8 cellular contexts compared by ENCODE assay signal in the genomic region with DNA sequence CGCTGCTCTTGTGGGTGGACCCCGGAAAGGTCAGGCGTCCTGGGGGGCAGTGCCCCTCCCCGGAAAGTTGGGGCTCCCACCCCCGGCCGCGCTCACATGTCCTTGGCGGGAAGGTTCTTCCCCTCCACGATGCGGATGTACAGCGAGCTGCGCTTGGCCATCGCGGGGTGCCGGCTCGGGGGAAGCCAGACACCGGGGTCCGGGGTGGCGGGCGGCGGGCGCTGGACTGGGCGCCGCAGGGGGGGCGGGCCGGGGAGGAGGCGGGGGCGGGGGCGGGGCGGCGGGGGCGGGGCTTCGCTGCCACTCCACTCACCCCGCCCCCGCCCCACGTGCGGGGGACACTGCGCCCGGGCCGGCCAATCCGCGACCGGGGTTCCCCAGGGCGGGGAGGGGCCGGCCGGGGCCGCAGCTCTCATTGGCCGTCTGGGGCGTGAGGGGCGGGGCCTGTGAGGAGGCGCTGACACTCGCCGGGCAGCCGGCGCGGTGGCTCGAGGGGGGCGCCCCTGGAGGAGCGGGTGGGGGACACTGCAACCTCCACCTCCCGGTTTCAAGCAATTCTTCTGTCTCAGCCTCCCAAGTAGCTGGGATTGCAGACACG. TPM values are rescaled to one million over a fixed set of nuclear protein-coding genes. Genes with fewer than 3 reads are reported as not detected.
DNase-seq lines count a peak whose midpoint lies in the region; ATAC-seq and TF ChIP-seq lines count a peak whose summit lies in the region.
"Not testable (repeated sequence)": the region's sequence is repeated elsewhere in the genome, so short reads cannot be mapped to it uniquely, and the experiment has no call there.

A gene (minus strand): TSS at position 228 of the 598 bp plus-strand sequence. CDS start 67 bp downstream, at position 161.

- not testable (repeated sequence) for H3K27me3 ChIP-seq in Panc1 (ENCODE audit: control insufficient read depth, insufficient read depth, low read length); foreskin keratinocyte; mesenchymal stem cell (ENCODE audit: control insufficient read depth in 1 of 2, insufficient read depth in 1 of 2, low read length in 2 of 2); testis

- not testable (repeated sequence) for H3K4me1 Mint-ChIP-seq in activated T-helper 17 cell treated with anti-CD3 and anti-CD28 coated beads, Interleukin-2, amount 50 U/mL, for 72 hours

- not testable (repeated sequence) for H3K14ac ChIP-seq in mesenchymal stem cell (ENCODE audit: low read length in 2 of 2)

- WGBS in mesenchymal stem cell, result no CpG with 5 or more reads among the region's 61 CpGs
- WGBS in testis, 2 donors, result no CpG with 5 or more reads among the region's 61 CpGs

- not testable (repeated sequence) for H3K18ac ChIP-seq in mesenchymal stem cell (ENCODE audit: low read depth in 1 of 2, low read length in 2 of 2)

- in situ Hi-C loops in Panc1 (cut with HindIII; ENCODE audit: low pct_unique_long_range_greater_than_20kb, low sequenced_read_pairs), result not testable (repeated sequence)

- ATAC-seq in GM18498 (IDR thresholded peaks at IDR 0.05; ENCODE audit: unreplicated experiment) (peak; percentile 87), GM21515 (IDR thresholded peaks at IDR 0.05; ENCODE audit: unreplicated experiment) (peak; percentile 65), HG03064 (IDR thresholded peaks at IDR 0.05; ENCODE audit: low read depth, unreplicated experiment) (peak; percentile 61), Panc1 (peak; percentile 92), foreskin keratinocyte (peak; percentile 91)
- peak; percentile 92 for ATAC-seq in activated T-helper 17 cell treated with anti-CD3 and anti-CD28 coated beads, Interleukin-2, amount 50 U/mL, for 72 hours (replicated peaks)

- not testable (repeated sequence) for H3K79me1 ChIP-seq in mesenchymal stem cell (replicated peaks; ENCODE audit: low read length, poor library complexity, severe bottlenecking)

- not testable (repeated sequence) for H3K36me3 Mint-ChIP-seq in activated T-helper 17 cell treated with anti-CD3 and anti-CD28 coated beads, Interleukin-2, amount 50 U/mL, for 72 hours (ENCODE audit: low read depth)

- H2AFZ ChIP-seq in mesenchymal stem cell (ENCODE audit: low read depth, low read length), result not testable (repeated sequence)

- H3K27ac ChIP-seq in Panc1 (ENCODE audit: low read length); foreskin keratinocyte; mesenchymal stem cell (ENCODE audit: low read length, poor library complexity, severe bottlenecking); testis: not testable (repeated sequence)

- not testable (repeated sequence) for BruUV-seq in Panc1 (replicated peaks; lab: Mats Ljungman, UMichigan)

- not testable (repeated sequence) for H3K9me3 Mint-ChIP-seq in activated T-helper 17 cell treated with anti-CD3 and anti-CD28 coated beads, Interleukin-2, amount 50 U/mL, for 72 hours

- H3K4me2 ChIP-seq in mesenchymal stem cell (ENCODE audit: low read length, poor library complexity, severe bottlenecking), result not testable (repeated sequence)

- H3K4ac ChIP-seq in mesenchymal stem cell (ENCODE audit: low read depth in 1 of 2, low read length in 2 of 2), result not testable (repeated sequence)

- H2BK15ac ChIP-seq in mesenchymal stem cell (ENCODE audit: low read depth, poor library complexity, severe bottlenecking), result not testable (repeated sequence)

- not testable (repeated sequence) for H2BK5ac ChIP-seq in mesenchymal stem cell (ENCODE audit: low read depth, low read length, poor library complexity, severe bottlenecking)

- H3K27me3 Mint-ChIP-seq in activated T-helper 17 cell treated with anti-CD3 and anti-CD28 coated beads, Interleukin-2, amount 50 U/mL, for 72 hours, result not testable (repeated sequence)

- H2BK120ac ChIP-seq in mesenchymal stem cell (ENCODE audit: low read depth, low read length), result not testable (repeated sequence)

- H3K4me1 ChIP-seq in Panc1 (ENCODE audit: control insufficient read depth, insufficient read depth, low read length); foreskin keratinocyte; mesenchymal stem cell (ENCODE audit: control insufficient read depth, insufficient read depth, low read depth, low read length); testis: not testable (repeated sequence)

- intact Hi-C loops in Panc1 (cut with micrococcal nuclease; ENCODE audit: unreplicated experiment); testis (cut with DNase I; ENCODE audit: low total_unique reads): not testable (repeated sequence)

- DNase-seq in Panc1 (ENCODE audit: low read depth, low spot score); foreskin keratinocyte; testis: not testable (repeated sequence)
- peak; percentile 0 for DNase-seq in mesenchymal stem cell

- H3K4me3 Mint-ChIP-seq in activated T-helper 17 cell treated with anti-CD3 and anti-CD28 coated beads, Interleukin-2, amount 50 U/mL, for 72 hours, result peak within 1 kb of the TSS; percentile 46

- H4K91ac ChIP-seq in mesenchymal stem cell (ENCODE audit: low read length), result not testable (repeated sequence)

- H3K36me3 ChIP-seq in Panc1 (ENCODE audit: control insufficient read depth, insufficient read depth, low read length); mesenchymal stem cell (ENCODE audit: control insufficient read depth in 1 of 2, insufficient read depth in 2 of 2, low read depth in 1 of 2, low read length in 2 of 2); testis (ENCODE audit: low read depth, missing control alignments): not testable (repeated sequence)

- H2AK5ac ChIP-seq in mesenchymal stem cell (ENCODE audit: low read length, severe bottlenecking), result not testable (repeated sequence)

- TF ChIP-seq POLR2A in testis (IDR thresholded peaks at IDR 0.05), result not testable (repeated sequence)

- not testable (repeated sequence) for H3K9me3 ChIP-seq in Panc1 (ENCODE audit: control insufficient read depth, insufficient read depth, low read depth, low read length); mesenchymal stem cell (ENCODE audit: control insufficient read depth, low read length); testis

- CTCF ChIA-PET in Panc1 (lab: Charles Lee), result not testable (repeated sequence)

- H3K4me3 ChIP-seq in Panc1 (ENCODE audit: low read depth in 2 of 2, low read length in 2 of 2), result peak within 1 kb of the TSS; percentile 25 to 29; a peak in 2 of 4 replicates
- H3K4me3 ChIP-seq in mesenchymal stem cell (ENCODE audit: insufficient read depth in 1 of 2, low read depth in 1 of 2, low read length in 2 of 2); testis: not testable (repeated sequence)

- not testable (repeated sequence) for H3K27ac Mint-ChIP-seq in activated T-helper 17 cell treated with anti-CD3 and anti-CD28 coated beads, Interleukin-2, amount 50 U/mL, for 72 hours

- not testable (repeated sequence) for TF ChIP-seq CTCF in Panc1 (IDR thresholded peaks at IDR 0.05); foreskin keratinocyte (conservative IDR thresholded peaks at IDR 0.05); testis (IDR thresholded peaks at IDR 0.05)

- H3K23ac ChIP-seq in mesenchymal stem cell (ENCODE audit: low read length in 2 of 2), result not testable (repeated sequence)

- not testable (repeated sequence) for H2BK12ac ChIP-seq in mesenchymal stem cell (ENCODE audit: low read length in 2 of 2)

- H3K9ac ChIP-seq in mesenchymal stem cell (ENCODE audit: low read length), result not testable (repeated sequence)

- POLR2A ChIA-PET in Panc1 (lab: Charles Lee), result not testable (repeated sequence)

- H4K8ac ChIP-seq in mesenchymal stem cell (ENCODE audit: low read length), result not testable (repeated sequence)

RNA-seq across cellular contexts. Expression of the gene that starts here (rescaled TPM):
- total RNA-seq in Panc1 (2021; ENCODE audit: unreplicated experiment), result 1.2 TPM
- polyA plus RNA-seq in Panc1 (2012; ENCODE audit: insufficient read length), result 4.2 TPM
- 10 to 100 TPM; 14.1 to 23.3 TPM for total RNA-seq in activated T-helper 17 cell treated with anti-CD3 and anti-CD28 coated beads, Interleukin-2, amount 50 U/mL, for 72 hours
- total RNA-seq in foreskin keratinocyte, result 0.51 and 0.53 TPM in 2 replicates
- polyA plus RNA-seq in foreskin keratinocyte, result 0.16 and 0.29 TPM in 2 replicates
- polyA plus RNA-seq in mesenchymal stem cell (2013, experiment 1 of 2), result 2.1 TPM
- polyA plus RNA-seq in mesenchymal stem cell (2013, experiment 2 of 2), result 2.2 TPM
- total RNA-seq in testis, result 10 to 100 TPM; 11.5 to 15.7 TPM
- 18.5 TPM for polyA plus RNA-seq in testis (ENCODE audit: insufficient read depth, low read depth, low replicate concordance)

Comparison
In these comparisons a context has a peak if more than half of its experiments do, and no peak if none do; other contexts are left out.
1. RNA of the gene that starts here (polyA plus RNA-seq): 18.5 TPM in testis (single experiment); 0.16 to 0.29 TPM in foreskin keratinocyte; every median in the first group is over 10 times any median in the second.
2. Peak in ATAC-seq in foreskin keratinocyte; RNA of the gene not detected or under 1 TPM.
3. Peak in every context shown above with its lines, with median percentiles within 50 percentile points of each other: ATAC-seq.